9 cellular contexts compared by ENCODE assay signal in the genomic region with DNA sequence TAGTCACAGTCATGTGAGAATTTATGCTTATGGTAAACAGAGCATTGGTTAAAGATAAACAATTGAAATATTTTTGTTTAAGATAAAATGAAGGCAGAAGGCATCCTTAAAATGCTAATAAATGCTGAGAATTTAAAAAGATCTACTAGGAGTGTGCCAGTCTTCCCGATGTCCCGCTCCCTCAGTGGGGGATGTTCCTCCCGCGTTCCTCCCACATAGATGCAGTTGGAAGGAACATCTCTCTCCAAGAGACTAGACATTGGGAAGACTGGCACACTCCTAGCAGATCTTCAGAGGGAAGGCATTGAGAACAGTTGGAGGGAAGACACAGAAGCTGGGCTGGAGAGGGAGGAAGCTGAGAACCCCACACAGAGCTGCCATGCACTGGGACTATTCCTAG.
"Had no signal": no experiment of that assay in that cellular context is flagged by ENCODE, and none has a peak within 500 bp of the region (broad histone marks: within the 10 kb centered on the region; RNA-seq: fewer than 3 reads in every experiment).

No MANE protein-coding gene starts in this region.

- H2AFZ ChIP-seq: GM23248 had no signal

- H3K4me3 ChIP-seq: GM23248, K562 had no signal

- FAIRE-seq: HepG2, K562 had no signal

- ATAC-seq: K562 had no signal

- DNase-seq: GM23248, GOT3, H7, HCEC 1CT, Kasumi-1, KG1 had no signal

- H3K27ac ChIP-seq: GM23248, HL-60 had no signal

- H3K9ac ChIP-seq: GM23248 had no signal
